Comparison of ENCODE assay signal across 33 cellular contexts in the genomic region with DNA sequence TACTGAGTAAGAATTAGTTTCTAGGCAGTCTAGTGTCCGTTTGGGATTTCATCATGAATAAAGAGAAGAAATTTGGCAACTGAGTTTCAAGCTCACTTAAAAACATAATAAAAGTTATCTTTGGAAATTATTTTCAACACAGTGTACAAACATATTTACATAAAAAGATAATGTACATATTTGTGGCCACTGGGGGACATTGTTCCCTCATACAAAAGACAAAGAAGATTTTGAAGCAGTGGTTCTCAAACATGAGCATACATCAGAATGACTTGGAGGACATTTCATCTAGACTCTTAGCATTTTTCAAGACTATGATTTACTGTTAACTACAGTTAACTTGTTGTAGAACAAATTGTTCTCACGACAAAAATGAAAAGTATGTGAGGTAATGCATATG. TPM values are rescaled to one million over a fixed set of nuclear protein-coding genes. Genes with fewer than 3 reads are reported as not detected.
DNase-seq lines count a peak whose midpoint lies in the region; ATAC-seq, FAIRE-seq and TF ChIP-seq lines count a peak whose summit lies in the region.
"Had no signal": no experiment of that assay in that cellular context is flagged by ENCODE, and none has a peak within 500 bp of the region (broad histone marks: within the 10 kb centered on the region; RNA-seq: fewer than 3 reads in every experiment).

No MANE protein-coding gene starts in this region.

- TF ChIP-seq POLR2A in endothelial cell of umbilical vein (IDR thresholded peaks at IDR 0.05; ENCODE audit: low read depth, low read length): no peak

- no peak overlapping the region for H3K9ac ChIP-seq in GM23248
- no peak overlapping the region for H3K9ac ChIP-seq in endothelial cell of umbilical vein (replicated peaks; ENCODE audit: extremely low read depth, insufficient read depth, low read length)

- POLR2A ChIA-PET in endothelial cell of umbilical vein (lab: Charles Lee): no interaction called here

- CTCF ChIA-PET in endothelial cell of umbilical vein (lab: Charles Lee): interaction anchor here (5.6 kb wide), 1 partner anchor 159 kb away, joined by 35 read pairs; the partner anchor contains the start of gene SCN1A

- no peaks in the 10 kb centered on the region for H3K9me1 ChIP-seq in endothelial cell of umbilical vein (replicated peaks; ENCODE audit: control insufficient read depth, extremely low read depth, insufficient read depth, low read length)

- H3K36me3 ChIP-seq in GM23248 (ENCODE audit: low read depth) (no peaks in the 10 kb centered on the region), endothelial cell of umbilical vein (ENCODE audit: control insufficient read depth in 2 of 2, extremely low read depth in 1 of 2, insufficient read depth in 2 of 2, low read length in 2 of 2) (no peaks in the 10 kb centered on the region)
- H3K36me3 ChIP-seq: adrenal gland, heart left ventricle, thoracic aorta had no signal

- in situ Hi-C loops in GM23248 (cut with MboI): no loop called here

- peak in 1 of 2 donors; percentile 7 for TF ChIP-seq CTCF in endothelial cell of umbilical vein (IDR thresholded peaks at IDR 0.05; ENCODE audit: extremely low read depth in 1 of 2, insufficient read depth in 1 of 2, low read depth in 1 of 2, low read length in 2 of 2)

- no TSS peak for BruUV-seq in endothelial cell of umbilical vein (replicated peaks; lab: Mats Ljungman, UMichigan)

- H3K9me2 ChIP-seq in GM23248 (ENCODE audit: insufficient read depth): no peaks in the 10 kb centered on the region

- no peak overlapping the region for H3K4me3 ChIP-seq in GM23248
- no peak overlapping the region for H3K4me3 ChIP-seq in endothelial cell of umbilical vein (replicated peaks in 1 of 3; ENCODE audit: insufficient read depth in 1 of 3, low read depth in 1 of 3, low read length in 3 of 3)
- H3K4me3 ChIP-seq: adrenal gland, body of pancreas, heart left ventricle, PC-9, thoracic aorta had no signal

- no peaks in the 10 kb centered on the region for H4K20me1 ChIP-seq in GM23248 (ENCODE audit: insufficient read depth)
- H4K20me1 ChIP-seq in endothelial cell of umbilical vein (replicated peaks; ENCODE audit: control insufficient read depth, extremely low read depth, insufficient read depth, low read length): no peaks in the 10 kb centered on the region

- H3K4me1 ChIP-seq in GM23248 (ENCODE audit: insufficient read depth) (no peaks in the 10 kb centered on the region), endothelial cell of umbilical vein (ENCODE audit: control insufficient read depth, extremely low read depth, insufficient read depth, low read length) (no peaks in the 10 kb centered on the region)
- H3K4me1 ChIP-seq: adrenal gland, body of pancreas, heart left ventricle had no signal

- ATAC-seq in HG03025 (IDR thresholded peaks at IDR 0.05; ENCODE audit: low FRiP score, unreplicated experiment): no peak
- ATAC-seq: activated CD8-positive, alpha-beta memory T cell treated with anti-CD3 and anti-CD28 coated beads, Interleukin-2, amount 10 ng/mL, durations not matched to agents 7 days and 5 days; activated T-cell treated with anti-CD3 and anti-CD28 coated beads, Interleukin-2, amount 50 U/mL, for 72 hours; body of pancreas; heart left ventricle; natural killer cell; stimulated activated naive CD8-positive, alpha-beta T cell treated with anti-CD3 and anti-CD28 coated beads, Interleukin-15, Interleukin-2, amounts not matched to agents 100 U/mL and 50 U/mL, for 24 hours had no signal

- FAIRE-seq in endothelial cell of umbilical vein (lab: Jason Lieb, UNC): peak; percentile 15
- FAIRE-seq: GM18507, urothelium cell line had no signal

- H3K9me3 ChIP-seq in GM23248 (ENCODE audit: low read depth) (no peaks in the 10 kb centered on the region), endothelial cell of umbilical vein (replicated peaks; ENCODE audit: control insufficient read depth, insufficient read depth, low read length) (no peaks in the 10 kb centered on the region)
- H3K9me3 ChIP-seq: adrenal gland, body of pancreas, heart left ventricle, thoracic aorta had no signal

- peak; percentile 4 for DNase-seq in DMS 273 (lab: John Stamatoyannopoulos, UW; ENCODE audit: unreplicated experiment)
- DNase-seq in DMS 273 treated with DMSO at 0.1 percent for 48 hours (lab: John Stamatoyannopoulos, UW): no peak
- peak; percentile 8 for DNase-seq in GM23248
- DNase-seq in OCI-M1 (lab: John Stamatoyannopoulos, UW): peak; percentile 19
- DNase-seq in endothelial cell of umbilical vein (ENCODE audit: low read depth, low spot score): peak; percentile 39
- no peak for DNase-seq in islet precursor cell
- DNase-seq in stimulated activated CD4-positive, alpha-beta T cell treated with anti-CD3 and anti-CD28 coated beads, Interleukin-4, amount 100 ng/mL, for 24 hours: no peak
- DNase-seq: activated B cell treated with CpG ODN at 0.5 μM for 24 hours; activated CD4-positive, alpha-beta T cell treated with anti-CD3 and anti-CD28 coated beads, Interleukin-2, amount 50 U/mL, for 1 hour; activated CD8-positive, alpha-beta memory T cell treated with anti-CD3 and anti-CD28 coated beads, Interleukin-2, amount 10 ng/mL, durations not matched to agents 7 days and 5 days; activated naive CD4-positive, alpha-beta T cell treated with Interleukin-2 at 50 U/mL for 16 hours; activated T-cell treated with anti-CD3 and anti-CD28 coated beads, Interleukin-2, amount 50 U/mL, for 72 hours; adrenal gland; body of pancreas; CD4-positive, alpha-beta T cell; DMS153; heart left ventricle; midbrain; natural killer cell; NCI-H1105 treated with DMSO at 0.1 percent for 48 hours; NCI-H2081; occipital lobe; PC-9; Right ventricle myocardium superior; stimulated activated CD4-positive, alpha-beta T cell treated with anti-CD3 and anti-CD28 coated beads, Interleukin-15, amount 100 ng/mL, for 24 hours; stimulated activated naive CD8-positive, alpha-beta T cell treated with anti-CD3 and anti-CD28 coated beads, Interleukin-15, Interleukin-2, amounts not matched to agents 100 U/mL and 50 U/mL, for 24 hours had no signal

- intact Hi-C loops in endothelial cell of umbilical vein (cut with micrococcal nuclease): loop anchor here (1.0 kb wide), 1 partner anchor 159 kb away; the partner anchor contains the start of gene SCN1A

- no peaks in the 10 kb centered on the region for H3K79me2 ChIP-seq in GM23248 (ENCODE audit: insufficient read depth)
- no peaks in the 10 kb centered on the region for H3K79me2 ChIP-seq in endothelial cell of umbilical vein (ENCODE audit: control insufficient read depth, insufficient read depth, low read length)

- dilution Hi-C loops in endothelial cell of umbilical vein (cut with MboI; ENCODE audit: extremely low pct_ligation_motif_present, low sequenced_read_pairs): no loop called here

- H3F3A ChIP-seq in GM23248 (ENCODE audit: insufficient read depth): no peaks in the 10 kb centered on the region

- H3K27ac ChIP-seq in GM23248 (no peak overlapping the region), endothelial cell of umbilical vein (ENCODE audit: insufficient read depth, low read depth, low read length) (no peak overlapping the region)
- H3K27ac ChIP-seq: 22Rv1, adrenal gland, body of pancreas, epithelial cell of prostate, heart left ventricle, HL-60, PC-9, thoracic aorta had no signal

- no peaks in the 10 kb centered on the region for H3K27me3 ChIP-seq in GM23248 (replicated peaks; ENCODE audit: insufficient read depth)
- peaks cover 0 to 1% of the 10 kb centered on the region in 2 experiments for H3K27me3 ChIP-seq in endothelial cell of umbilical vein (ENCODE audit: control insufficient read depth in 2 of 2, insufficient read depth in 2 of 2, low read length in 2 of 2)
- H3K27me3 ChIP-seq: adrenal gland had no signal

- H2AFZ ChIP-seq in GM23248: no peak overlapping the region
- H2AFZ ChIP-seq in endothelial cell of umbilical vein (ENCODE audit: low read depth, low read length): no peak overlapping the region
- H2AFZ ChIP-seq: PC-9 had no signal

- H3K4me2 ChIP-seq in GM23248 (ENCODE audit: unreplicated experiment) (no peak overlapping the region), endothelial cell of umbilical vein (ENCODE audit: insufficient read depth, low read length) (no peak overlapping the region)
- H3K4me2 ChIP-seq: PC-9 had no signal

- WGBS in GM23248 (ENCODE audit: low coverage in 1 of 2, low lambda C conversion rate in 2 of 2, missing lambda C conversion rate in 2 of 2), 2 experiments: 23 to 32% methylated on average over 2 of the region's 2 CpGs

TF ChIP-seq in endothelial cell of umbilical vein, 7 proteins besides CTCF, POLR2A, EP300 and RAD21:
- TF ChIP-seq JUN (IDR thresholded peaks at IDR 0.05; ENCODE audit: borderline replicate concordance, insufficient read depth, insufficient read length, low read depth) (no peak), POLR2AphosphoS5 (IDR thresholded peaks at IDR 0.05; ENCODE audit: insufficient read depth, low read depth, low read length) (no peak), MAX (IDR thresholded peaks at IDR 0.05; ENCODE audit: insufficient read depth, insufficient read length) (no peak), MYC (IDR thresholded peaks at IDR 0.05; ENCODE audit: low read depth, low read length) (no peak), EZH2 (IDR thresholded peaks at IDR 0.05; ENCODE audit: borderline replicate concordance, low read depth, low read length, severe bottlenecking) (no peak), FOS (IDR thresholded peaks at IDR 0.05; ENCODE audit: borderline replicate concordance, insufficient read depth, low read length) (no peak), GATA2 (IDR thresholded peaks at IDR 0.05; ENCODE audit: insufficient read depth, insufficient read length, low read depth, low read length) (no peak)

RNA-seq across cellular contexts. Expression of gene TTC21B, which starts 15.7 kb away (rescaled TPM):
- total RNA-seq in GM23248 (2014; rRNA removed; shearing (Covaris generic)): 14.9 and 15.3 TPM in 2 replicates
- 6.6 and 7.6 TPM in 2 replicates for polyA plus RNA-seq in GM23248 (2016; fragmentation: Nextera tagmentation; extraction: Ambion mirVana)
- 18.0 and 21.9 TPM in 2 replicates for total RNA-seq in endothelial cell of umbilical vein
- polyA plus RNA-seq in endothelial cell of umbilical vein: 7.5 and 8.0 TPM in 2 replicates
- polyA plus RNA-seq in endothelial cell of umbilical vein (2011; cell fraction: cytosol; rRNA removed): 7.4 and 11.1 TPM in 2 replicates
- polyA plus RNA-seq in endothelial cell of umbilical vein (2011; cell fraction: nucleus; rRNA removed): 60.6 and 74.5 TPM in 2 replicates
- 12.1 and 12.2 TPM in 2 replicates for polyA plus RNA-seq in endothelial cell of umbilical vein (2012)
- 30.4 and 39.5 TPM in 2 replicates for polyA minus RNA-seq in endothelial cell of umbilical vein
- polyA minus RNA-seq in endothelial cell of umbilical vein (2011; cell fraction: cytosol; rRNA and poly(A)+ RNA removed): 4.0 TPM
- polyA minus RNA-seq in endothelial cell of umbilical vein (2011; cell fraction: nucleus; rRNA and poly(A)+ RNA removed): 105 and 142 TPM in 2 replicates

Comparison
In these comparisons a context has a peak if more than half of its experiments do, and no peak if none do; other contexts are left out.
1. DNase-seq: peak in DMS 273 (single experiment), GM23248 (single experiment), OCI-M1 (single experiment) and endothelial cell of umbilical vein (single experiment); none in DMS 273 treated with DMSO at 0.1 percent for 48 hours (single experiment), islet precursor cell (single experiment) and stimulated activated CD4-positive, alpha-beta T cell treated with anti-CD3 and anti-CD28 coated beads, Interleukin-4, amount 100 ng/mL, for 24 hours (single experiment).